In genomic region chr5:6176294-6176693, GRCh38 we compare ENCODE assay signal across 20 cellular contexts.
"Had no signal": no experiment of that assay in that cellular context is flagged by ENCODE, and none has a peak within 500 bp of the region (broad histone marks: within the 10 kb centered on the region; RNA-seq: fewer than 3 reads in every experiment).

No MANE protein-coding gene starts in this region.

- H3K9me3 ChIP-seq: breast epithelium, esophagus squamous epithelium, lower lobe of right lung, testis had no signal

- H3K9me3 Mint-ChIP-seq: activated CD8-positive, alpha-beta T cell treated with anti-CD3 and anti-CD28 coated beads for 36 hours; activated T-cell treated with anti-CD3 and anti-CD28 coated beads, Interleukin-2, amount 50 U/mL, for 72 hours had no signal

- DNase-seq: activated CD4-positive, alpha-beta T cell treated with anti-CD3 and anti-CD28 coated beads for 4 hours; activated CD8-positive, alpha-beta memory T cell treated with anti-CD3 and anti-CD28 coated beads, Interleukin-2, amount 50 U/mL, for 4 hours; activated CD8-positive, alpha-beta T cell treated with anti-CD3 and anti-CD28 coated beads for 36 hours; activated T-cell treated with anti-CD3 and anti-CD28 coated beads, Interleukin-2, amount 50 U/mL, for 72 hours; aorta; esophagus squamous epithelium; foreskin fibroblast; glutamatergic neuron; immature natural killer cell; left cardiac atrium; lower lobe of right lung; midbrain; retina; stimulated activated CD4-positive, alpha-beta T cell treated with anti-CD3 and anti-CD28 coated beads, Interleukin-15, amount 100 ng/mL, for 24 hours; stimulated activated CD4-positive, alpha-beta T cell treated with anti-CD3 and anti-CD28 coated beads, Interleukin-4, amount 100 ng/mL, for 24 hours; stimulated activated naive CD8-positive, alpha-beta T cell treated with anti-CD3 and anti-CD28 coated beads, Interleukin-15, amount 100 ng/mL, for 72 hours; testis; WERI-Rb-1 had no signal

- ATAC-seq: activated CD8-positive, alpha-beta T cell treated with anti-CD3 and anti-CD28 coated beads for 36 hours; activated T-cell treated with anti-CD3 and anti-CD28 coated beads, Interleukin-2, amount 50 U/mL, for 72 hours; left cardiac atrium; lower lobe of right lung; stimulated activated naive CD8-positive, alpha-beta T cell treated with anti-CD3 and anti-CD28 coated beads, Interleukin-15, amount 100 ng/mL, for 72 hours had no signal

- H3K27ac ChIP-seq: breast epithelium, esophagus squamous epithelium, lower lobe of right lung, testis, WERI-Rb-1 had no signal

- H3K4me1 ChIP-seq: breast epithelium, esophagus squamous epithelium, lower lobe of right lung, testis had no signal

- H3K4me3 ChIP-seq: breast epithelium, dorsolateral prefrontal cortex, esophagus squamous epithelium, lower lobe of right lung, testis had no signal

- H3K27ac Mint-ChIP-seq: activated CD8-positive, alpha-beta T cell treated with anti-CD3 and anti-CD28 coated beads for 36 hours; activated T-cell treated with anti-CD3 and anti-CD28 coated beads, Interleukin-2, amount 50 U/mL, for 72 hours; immature natural killer cell; stimulated activated naive CD8-positive, alpha-beta T cell treated with anti-CD3 and anti-CD28 coated beads, Interleukin-15, amount 100 ng/mL, for 72 hours had no signal

- H3K4me3 Mint-ChIP-seq: activated CD8-positive, alpha-beta T cell treated with anti-CD3 and anti-CD28 coated beads for 36 hours; activated T-cell treated with anti-CD3 and anti-CD28 coated beads, Interleukin-2, amount 50 U/mL, for 72 hours; immature natural killer cell; stimulated activated naive CD8-positive, alpha-beta T cell treated with anti-CD3 and anti-CD28 coated beads, Interleukin-15, amount 100 ng/mL, for 72 hours had no signal

- H3K36me3 ChIP-seq: breast epithelium, esophagus squamous epithelium, lower lobe of right lung, WERI-Rb-1 had no signal

- H3K4me1 Mint-ChIP-seq: immature natural killer cell; stimulated activated naive CD8-positive, alpha-beta T cell treated with anti-CD3 and anti-CD28 coated beads, Interleukin-15, amount 100 ng/mL, for 72 hours had no signal

- H3K36me3 Mint-ChIP-seq: immature natural killer cell had no signal
